ENCODE assay signal across 20 cellular contexts in the genomic region with DNA sequence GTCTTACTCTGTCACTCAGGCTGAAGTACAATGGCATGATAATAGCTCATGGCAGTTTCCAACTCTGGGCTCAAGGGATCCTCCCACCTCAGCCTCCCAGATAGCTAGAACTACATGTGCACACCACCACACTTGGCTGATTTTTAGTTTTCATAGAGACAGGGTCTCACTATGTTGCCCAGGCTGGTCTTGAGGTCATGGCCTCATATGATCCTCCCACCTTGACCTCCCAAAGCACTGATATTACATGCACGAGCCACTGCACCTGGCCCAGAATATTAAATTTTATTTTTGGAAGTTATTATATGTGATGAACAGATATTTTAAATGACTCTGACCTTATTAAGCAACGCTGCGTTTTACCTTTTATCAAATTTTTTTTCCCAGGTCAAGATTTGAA.
DNase-seq lines count a peak whose midpoint lies in the region; ATAC-seq, FAIRE-seq and TF ChIP-seq lines count a peak whose summit lies in the region.
"Had no signal": no experiment of that assay in that cellular context is flagged by ENCODE, and none has a peak within 500 bp of the region (broad histone marks: within the 10 kb centered on the region; RNA-seq: fewer than 3 reads in every experiment).

No MANE protein-coding gene starts in this region.

- no peaks in the 10 kb centered on the region for H3K79me2 ChIP-seq in K562 (ENCODE audit: control insufficient read depth, insufficient read depth, low read length)

- no peak overlapping the region for H3K4me2 ChIP-seq in K562 (ENCODE audit: insufficient read depth, low read length)
- H3K4me2 ChIP-seq: A549 had no signal

- FAIRE-seq in A204.1 (lab: Jason Lieb, UNC), result peak; percentile 29
- peak; percentile 24 for FAIRE-seq in GM12892 (lab: Jason Lieb, UNC)
- no peak for FAIRE-seq in K562 (lab: Jason Lieb, UNC)
- FAIRE-seq: D721Med, G401.6, GM12891, GM18507 had no signal

- H3K9me3 ChIP-seq in K562 (replicated peaks; ENCODE audit: control insufficient read depth, insufficient read depth, low read depth, low read length), result no peaks in the 10 kb centered on the region
- H3K9me3 ChIP-seq: A549, Caco-2 had no signal

- H4K20me1 ChIP-seq in K562 (replicated peaks; ENCODE audit: control insufficient read depth, insufficient read depth, low read length), result no peaks in the 10 kb centered on the region

- CTCF ChIA-PET in K562 (lab: Yijun Ruan, JAX; ENCODE audit: low intra/inter-chr PET ratio), result no interaction called here

- POLR2A ChIA-PET in K562 (lab: Yijun Ruan, JAX), result no interaction called here

- no peaks in the 10 kb centered on the region for H3K4me1 ChIP-seq in K562 (replicated peaks in 1 of 2; ENCODE audit: control insufficient read depth in 2 of 2, insufficient read depth in 2 of 2, low read length in 2 of 2)
- H3K4me1 ChIP-seq: Caco-2 had no signal

- in situ Hi-C loops in K562 (cut with MboI), result no loop called here

- no peak overlapping the region for H3K4me3 ChIP-seq in K562
- H3K4me3 ChIP-seq: A549; BLaER1 treated with 17β-estradiol and CSF1 and Interleukin-3, amounts not matched to agents 10 nM and 100 nM had no signal

- intact Hi-C loops in K562 (cut with micrococcal nuclease), result no loop called here

- ATAC-seq in K562, result no peak
- no peak for ATAC-seq in HG03354 (IDR thresholded peaks at IDR 0.05; ENCODE audit: poor library complexity, severe bottlenecking, unreplicated experiment)
- no peak for ATAC-seq in SK-N-SH treated with all-trans-retinoic acid at 6 μM for 48 hours
- ATAC-seq: A549; CD8-positive, alpha-beta T cell had no signal

- H3K9me1 ChIP-seq in K562 (ENCODE audit: control insufficient read depth, insufficient read depth, low read length), result no peaks in the 10 kb centered on the region

- TF ChIP-seq POLR2A in GM12892 (IDR thresholded peaks at IDR 0.05; ENCODE audit: low read depth, low read length), result no peak
- no peak for TF ChIP-seq POLR2A in K562 (conservative IDR thresholded peaks at IDR 0.05)

- no peak for TF ChIP-seq CTCF in K562 (IDR thresholded peaks at IDR 0.05 in 2 of 3, conservative IDR thresholded peaks at IDR 0.05 in 1 of 3; ENCODE audit: insufficient read depth in 2 of 3, low read depth in 1 of 3, low read length in 3 of 3)

- DNase-seq in GM12892 (ENCODE audit: insufficient read length) (no peak), K562 (ENCODE audit: extremely low read depth in 1 of 4, low spot score in 3 of 4) (no peak)
- DNase-seq: 8988T; AML-193; Caco-2; Calu3; CD4-positive, alpha-beta T cell; CD8-positive, alpha-beta T cell; DMS79 treated with DMSO at 0.1 percent for 48 hours; GF-D8 had no signal

- no TSS peak for BruUV-seq in K562 (replicated peaks; lab: Mats Ljungman, UMichigan)

- no peaks in the 10 kb centered on the region for H3K27me3 ChIP-seq in K562 (ENCODE audit: control insufficient read depth in 2 of 2, insufficient read depth in 2 of 2, low read length in 2 of 2)
- H3K27me3 ChIP-seq: BLaER1 treated with 17β-estradiol and CSF1 and Interleukin-3, amounts not matched to agents 10 nM and 100 nM had no signal

- WGBS in K562 (ENCODE audit: insufficient coverage, low coverage, missing lambda C conversion rate), result 97% methylated on average over 3 of the region's 3 CpGs

- TF ChIP-seq RAD21 in K562 (CRISPR knock-in tag; conservative IDR thresholded peaks at IDR 0.05 in 1 of 2, IDR thresholded peaks at IDR 0.05 in 1 of 2), result no peak

- no peak overlapping the region for H3K9ac ChIP-seq in K562 (ENCODE audit: insufficient read depth in 1 of 2, low read depth in 2 of 2, low read length in 2 of 2)
- H3K9ac ChIP-seq: BLaER1 treated with 17β-estradiol and CSF1 and Interleukin-3, amounts not matched to agents 10 nM and 100 nM had no signal

- H3K36me3 ChIP-seq in K562 (ENCODE audit: control insufficient read depth, insufficient read depth, low read length), result peaks cover 55% of the 10 kb centered on the region

- no peak overlapping the region for H2AFZ ChIP-seq in K562 (ENCODE audit: low read depth, low read length)

- H3K27ac ChIP-seq in K562 (ENCODE audit: extremely low read depth, low read depth, low read length), result no peak overlapping the region
- H3K27ac ChIP-seq: A549; BLaER1 treated with 17β-estradiol and CSF1 and Interleukin-3, amounts not matched to agents 10 nM and 100 nM; C4-2B had no signal

- no peak for TF ChIP-seq EP300 in K562 (IDR thresholded peaks at IDR 0.05; ENCODE audit: low read length)

TF ChIP-seq in K562, 482 proteins besides CTCF, POLR2A, EP300 and RAD21:
- TF ChIP-seq ID3 (CRISPR knock-in tag; IDR thresholded peaks at IDR 0.05) (no peak), ID3 (tag; IDR thresholded peaks at IDR 0.05) (no peak), NR0B1 (IDR thresholded peaks at IDR 0.05; ENCODE audit: partially characterized antibody) (no peak), ZNF121 (CRISPR knock-in tag; conservative IDR thresholded peaks at IDR 0.05) (peak; percentile 52)
- TF ChIP-seq, protein P1, sequence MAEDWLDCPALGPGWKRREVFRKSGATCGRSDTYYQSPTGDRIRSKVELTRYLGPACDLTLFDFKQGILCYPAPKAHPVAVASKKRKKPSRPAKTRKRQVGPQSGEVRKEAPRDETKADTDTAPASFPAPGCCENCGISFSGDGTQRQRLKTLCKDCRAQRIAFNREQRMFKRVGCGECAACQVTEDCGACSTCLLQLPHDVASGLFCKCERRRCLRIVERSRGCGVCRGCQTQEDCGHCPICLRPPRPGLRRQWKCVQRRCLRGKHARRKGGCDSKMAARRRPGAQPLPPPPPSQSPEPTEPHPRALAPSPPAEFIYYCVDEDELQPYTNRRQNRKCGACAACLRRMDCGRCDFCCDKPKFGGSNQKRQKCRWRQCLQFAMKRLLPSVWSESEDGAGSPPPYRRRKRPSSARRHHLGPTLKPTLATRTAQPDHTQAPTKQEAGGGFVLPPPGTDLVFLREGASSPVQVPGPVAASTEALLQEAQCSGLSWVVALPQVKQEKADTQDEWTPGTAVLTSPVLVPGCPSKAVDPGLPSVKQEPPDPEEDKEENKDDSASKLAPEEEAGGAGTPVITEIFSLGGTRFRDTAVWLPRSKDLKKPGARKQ (CRISPR knock-in tag; IDR thresholded peaks at IDR 0.05), result no peak

TF ChIP-seq in SK-N-SH treated with all-trans-retinoic acid at 6 μM for 48 hours, 23 proteins besides CTCF, POLR2A, EP300 and RAD21 (continues in another document):
- no peak for TF ChIP-seq RARB (CRISPR knock-in tag; IDR thresholded peaks at IDR 0.05)
- no peak for TF ChIP-seq CSRNP3 (CRISPR knock-in tag; IDR thresholded peaks at IDR 0.05)
- TF ChIP-seq ZNF565 (CRISPR knock-in tag; conservative IDR thresholded peaks at IDR 0.05; ENCODE audit: low read depth), result no peak
- no peak for TF ChIP-seq GLIS3 (CRISPR knock-in tag; IDR thresholded peaks at IDR 0.05)
- TF ChIP-seq TSHZ2 (CRISPR knock-in tag; IDR thresholded peaks at IDR 0.05), result no peak
- TF ChIP-seq OSR1 (CRISPR knock-in tag; IDR thresholded peaks at IDR 0.05), result no peak
- TF ChIP-seq PPARA (CRISPR knock-in tag; IDR thresholded peaks at IDR 0.05; ENCODE audit: borderline replicate concordance), result no peak
- TF ChIP-seq TCF4 (CRISPR knock-in tag; IDR thresholded peaks at IDR 0.05; ENCODE audit: borderline replicate concordance), result no peak
- no peak for TF ChIP-seq SNAI2 (CRISPR knock-in tag; IDR thresholded peaks at IDR 0.05)
- no peak for TF ChIP-seq ARNTL (CRISPR knock-in tag; IDR thresholded peaks at IDR 0.05; ENCODE audit: borderline replicate concordance, low read depth)
- TF ChIP-seq, protein P2, sequence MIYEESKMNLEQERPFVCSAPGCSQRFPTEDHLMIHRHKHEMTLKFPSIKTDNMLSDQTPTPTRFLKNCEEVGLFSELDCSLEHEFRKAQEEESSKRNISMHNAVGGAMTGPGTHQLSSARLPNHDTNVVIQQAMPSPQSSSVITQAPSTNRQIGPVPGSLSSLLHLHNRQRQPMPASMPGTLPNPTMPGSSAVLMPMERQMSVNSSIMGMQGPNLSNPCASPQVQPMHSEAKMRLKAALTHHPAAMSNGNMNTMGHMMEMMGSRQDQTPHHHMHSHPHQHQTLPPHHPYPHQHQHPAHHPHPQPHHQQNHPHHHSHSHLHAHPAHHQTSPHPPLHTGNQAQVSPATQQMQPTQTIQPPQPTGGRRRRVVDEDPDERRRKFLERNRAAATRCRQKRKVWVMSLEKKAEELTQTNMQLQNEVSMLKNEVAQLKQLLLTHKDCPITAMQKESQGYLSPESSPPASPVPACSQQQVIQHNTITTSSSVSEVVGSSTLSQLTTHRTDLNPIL (CRISPR knock-in tag; IDR thresholded peaks at IDR 0.05; ENCODE audit: low read depth), result no peak
